Comparison of ENCODE assay signal across 9 cellular contexts in genomic region chr3:59313365-59313764, GRCh38.
DNase-seq lines count a peak whose midpoint lies in the region; ATAC-seq and TF ChIP-seq lines count a peak whose summit lies in the region.
"Had no signal": no experiment of that assay in that cellular context is flagged by ENCODE, and none has a peak within 500 bp of the region (broad histone marks: within the 10 kb centered on the region; RNA-seq: fewer than 3 reads in every experiment).

No MANE protein-coding gene starts in this region.

- no peak overlapping the region for H3K27ac Mint-ChIP-seq in osteocyte (ENCODE audit: unreplicated experiment)

- peak; percentile 8 for DNase-seq in Caki2 (ENCODE audit: low read depth)
- DNase-seq in HL-60 (ENCODE audit: low read depth in 1 of 2, low spot score in 1 of 2): peak in 1 of 2 experiments; percentile 6
- DNase-seq in erythroblast (lab: John Stamatoyannopoulos, UW): peak; percentile 1 to 7
- DNase-seq in osteocyte (ENCODE audit: extremely low spot score, unreplicated experiment): no peak
- DNase-seq in GDM1 (lab: John Stamatoyannopoulos, UW): no peak

- H3K4me3 ChIP-seq in HL-60 (replicated peaks; ENCODE audit: insufficient read depth, low read length): no peak overlapping the region
- H3K4me3 ChIP-seq in WI38 (ENCODE audit: low read depth, low read length): no peak overlapping the region
- H3K4me3 ChIP-seq: skin epidermis had no signal

- H3K4me1 Mint-ChIP-seq in osteocyte (ENCODE audit: unreplicated experiment): no peaks in the 10 kb centered on the region

- H3K4me3 Mint-ChIP-seq in osteocyte (ENCODE audit: unreplicated experiment): no peak overlapping the region

- in situ Hi-C loops in Caki2 (cut with HindIII; ENCODE audit: low pct_unique_long_range_greater_than_20kb, low sequenced_read_pairs): no loop called here

- H3K27me3 Mint-ChIP-seq in osteocyte (ENCODE audit: unreplicated experiment): no peaks in the 10 kb centered on the region

- ATAC-seq in GM19324 (IDR thresholded peaks at IDR 0.05; ENCODE audit: low FRiP score, unreplicated experiment): peak; percentile 77
- no peak for ATAC-seq in esophagus mucosa

- no peaks in the 10 kb centered on the region for H3K27me3 ChIP-seq in HL-60 (ENCODE audit: insufficient read depth, poor library complexity, severe bottlenecking)

- TF ChIP-seq CTCF in HL-60 (IDR thresholded peaks at IDR 0.05; ENCODE audit: insufficient read depth, low read length) (peak; percentile 31), WI38 (IDR thresholded peaks at IDR 0.05; ENCODE audit: low read depth, low read length) (peak; percentile 61), osteocyte (IDR thresholded peaks at IDR 0.05) (peak; percentile 38)

- TF ChIP-seq POLR2A in erythroblast (IDR thresholded peaks at IDR 0.05; ENCODE audit: low read length): no peak

- no peaks in the 10 kb centered on the region for H3K36me3 Mint-ChIP-seq in osteocyte (ENCODE audit: unreplicated experiment)

- no peak overlapping the region for H3K27ac ChIP-seq in HL-60 (replicated peaks)
- H3K27ac ChIP-seq: skin epidermis had no signal

- H3K9me3 Mint-ChIP-seq in osteocyte (ENCODE audit: unreplicated experiment): no peaks in the 10 kb centered on the region

Comparison
In these comparisons a context has a peak if more than half of its experiments do, and no peak if none do; other contexts are left out.
1. DNase-seq: peak in Caki2 (single experiment) and erythroblast (2 of 2); none in osteocyte (single experiment) and GDM1 (single experiment).
2. Peak in every context shown above with its lines, with median percentiles within 50 percentile points of each other: CTCF ChIP-seq.